In the genomic region with DNA sequence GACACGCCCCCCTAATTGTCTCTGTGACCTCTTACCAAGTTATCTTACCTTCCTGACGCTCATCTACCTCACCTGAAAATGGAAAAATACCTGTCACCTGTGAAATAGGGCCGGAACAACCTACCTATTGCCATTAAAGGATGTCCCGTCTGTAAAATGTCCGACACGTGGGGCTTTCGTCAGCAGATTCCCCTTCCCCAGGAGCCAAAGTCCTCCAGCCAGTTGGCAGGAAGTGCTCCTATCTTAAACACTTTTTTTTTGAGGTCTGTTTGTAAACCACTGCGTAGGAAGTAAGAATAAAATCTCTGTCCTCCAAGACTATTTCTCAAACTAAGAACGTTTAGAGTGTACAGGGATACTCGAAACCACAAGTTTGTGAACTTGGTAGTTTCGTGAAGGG, we compare ENCODE assay signal across 8 cellular contexts. TPM values are rescaled to one million over a fixed set of nuclear protein-coding genes. Genes with fewer than 3 reads are reported as not detected.
A peak's percentile ranks its signal among the peaks of the same experiment; 100 is the strongest.
DNase-seq lines count a peak whose midpoint lies in the region; ATAC-seq and TF ChIP-seq lines count a peak whose summit lies in the region.
"Not testable (repeated sequence)": the region's sequence is repeated elsewhere in the genome, so short reads cannot be mapped to it uniquely, and the experiment has no call there.

No MANE protein-coding gene starts in this region.

- whole genome bisulfite sequencing in trophoblast cell (ENCODE audit: extremely low coverage, insufficient coverage, insufficient read length) = no CpG with 5 or more reads among the region's 11 CpGs
- WGBS in testis, 2 donors = 0 to 3% methylated on average over 4 to 6 of the region's 11 CpGs

- H3K4me1 ChIP-seq in Caco-2; Karpas-422 (ENCODE audit: low read length); trophoblast cell (ENCODE audit: control insufficient read depth in 1 of 2, insufficient read depth in 2 of 2, low read length in 2 of 2); testis: not testable (repeated sequence)

- not testable (repeated sequence) for H3K23ac ChIP-seq in trophoblast cell (ENCODE audit: low read length)

- TSS peak; percentile 59 for BruUV-seq in Caco-2 (replicated peaks; lab: Mats Ljungman, UMichigan)

- not testable (repeated sequence) for H2BK5ac ChIP-seq in trophoblast cell (ENCODE audit: low read depth, low read length, poor library complexity)

- H3K4me3 Mint-ChIP-seq in Caco-2 (ENCODE audit: unreplicated experiment) (peak overlapping the region; percentile 67), activated B cell treated with CpG ODN at 0.5 μM for 24 hours (peak overlapping the region; percentile 63)
- peak overlapping the region; percentile 72 for H3K4me3 Mint-ChIP-seq in activated naive CD4-positive, alpha-beta T cell treated with anti-CD3 and anti-CD28 coated beads for 36 hours

- not testable (repeated sequence) for H4K8ac ChIP-seq in trophoblast cell (ENCODE audit: low read depth, low read length)

- not testable (repeated sequence) for H3K27ac Mint-ChIP-seq in Caco-2 (ENCODE audit: unreplicated experiment)
- peak overlapping the region; percentile 81 for H3K27ac Mint-ChIP-seq in activated B cell treated with CpG ODN at 0.5 μM for 24 hours
- peak overlapping the region; percentile 68 for H3K27ac Mint-ChIP-seq in activated naive CD4-positive, alpha-beta T cell treated with anti-CD3 and anti-CD28 coated beads for 36 hours

- not testable (repeated sequence) for H3K36me3 Mint-ChIP-seq in Caco-2 (ENCODE audit: insufficient read depth, unreplicated experiment); activated B cell treated with CpG ODN at 0.5 μM for 24 hours (ENCODE audit: low read depth); activated naive CD4-positive, alpha-beta T cell treated with anti-CD3 and anti-CD28 coated beads for 36 hours (ENCODE audit: low read depth)

- H2AFZ ChIP-seq in Karpas-422 (ENCODE audit: low read length); trophoblast cell (ENCODE audit: insufficient read depth, low read length, poor library complexity): not testable (repeated sequence)

- H3K9ac ChIP-seq in Karpas-422 (ENCODE audit: low read length) = peak overlapping the region; percentile 52
- H3K9ac ChIP-seq in trophoblast cell (ENCODE audit: low read length) = not testable (repeated sequence)

- TF ChIP-seq CTCF in Caco-2 (IDR thresholded peaks at IDR 0.05; ENCODE audit: insufficient read depth in 1 of 2, low read depth in 1 of 2, low read length in 1 of 2, severe bottlenecking in 1 of 2, unreplicated experiment in 1 of 2); activated B cell treated with CpG ODN at 0.5 μM for 24 hours (IDR thresholded peaks at IDR 0.05); coronary artery (IDR thresholded peaks at IDR 0.05); testis (IDR thresholded peaks at IDR 0.05): not testable (repeated sequence)

- not testable (repeated sequence) for H3K27me3 Mint-ChIP-seq in Caco-2 (ENCODE audit: insufficient read depth, unreplicated experiment); activated B cell treated with CpG ODN at 0.5 μM for 24 hours; activated naive CD4-positive, alpha-beta T cell treated with anti-CD3 and anti-CD28 coated beads for 36 hours (ENCODE audit: low read depth)

- H3K14ac ChIP-seq in trophoblast cell (ENCODE audit: low read length) = not testable (repeated sequence)

- not testable (repeated sequence) for H3K79me2 ChIP-seq in Karpas-422 (ENCODE audit: low read length); trophoblast cell (ENCODE audit: control insufficient read depth, insufficient read depth, low read length, poor library complexity)

- not testable (repeated sequence) for H3K27ac ChIP-seq in Karpas-422 (ENCODE audit: low read length); trophoblast cell (ENCODE audit: low read depth, low read length); testis
- peak overlapping the region in 1 of 2 donors; percentile 67 for H3K27ac ChIP-seq in coronary artery

- not testable (repeated sequence) for H3K9me2 ChIP-seq in Karpas-422 (replicated peaks; ENCODE audit: insufficient read depth, low read length)

- not testable (repeated sequence) for ATAC-seq in activated B cell treated with CpG ODN at 0.5 μM for 24 hours (ENCODE audit: low read depth)
- ATAC-seq in left colon = peak; percentile 84

- H3K4ac ChIP-seq in trophoblast cell (ENCODE audit: low read depth, low read length) = not testable (repeated sequence)

- intact Hi-C loops in Caco-2 (cut with micrococcal nuclease; ENCODE audit: unreplicated experiment); activated B cell treated with CpG ODN at 0.5 μM for 24 hours (cut with micrococcal nuclease); activated naive CD4-positive, alpha-beta T cell treated with anti-CD3 and anti-CD28 coated beads for 36 hours (cut with micrococcal nuclease); left colon (cut with DNase I, micrococcal nuclease); testis (cut with DNase I; ENCODE audit: low total_unique reads): not testable (repeated sequence)

- not testable (repeated sequence) for H3K9me3 ChIP-seq in Caco-2; Karpas-422 (ENCODE audit: low read length); trophoblast cell (ENCODE audit: insufficient read depth, low read depth, low read length); testis

- DNase-seq in Caco-2 (peak; percentile 56 to 74), left colon (peak; percentile 53 to 74), testis (peak; percentile 17)
- DNase-seq in Karpas-422; activated B cell treated with CpG ODN at 0.5 μM for 24 hours; coronary artery (ENCODE audit: low spot score); trophoblast cell: not testable (repeated sequence)
- peak; percentile 49 for DNase-seq in activated naive CD4-positive, alpha-beta T cell treated with anti-CD3 and anti-CD28 coated beads for 36 hours

- H2BK120ac ChIP-seq in trophoblast cell (ENCODE audit: insufficient read depth, low read length, poor library complexity) = not testable (repeated sequence)

- CTCF ChIA-PET in Caco-2 (lab: Charles Lee); activated B cell treated with CpG ODN at 0.5 μM for 24 hours (lab: Charles Lee); activated naive CD4-positive, alpha-beta T cell treated with anti-CD3 and anti-CD28 coated beads for 36 hours (lab: Charles Lee): not testable (repeated sequence)

- H3K18ac ChIP-seq in trophoblast cell (ENCODE audit: low read length) = not testable (repeated sequence)

- H2AK5ac ChIP-seq in trophoblast cell (ENCODE audit: low read length) = not testable (repeated sequence)

- H3K4me3 ChIP-seq in Caco-2 (ENCODE audit: low read depth, low read length) (peak overlapping the region; percentile 20; the same call in 1 of the 2 replicates), Karpas-422 (ENCODE audit: low read length) (peak overlapping the region; percentile 59; the same call in 1 of the 2 replicates), coronary artery (peak overlapping the region; percentile 55)
- not testable (repeated sequence) for H3K4me3 ChIP-seq in trophoblast cell (ENCODE audit: low read depth, low read length); testis

- H4K12ac ChIP-seq in trophoblast cell (ENCODE audit: low read depth, low read length) = not testable (repeated sequence)

- not testable (repeated sequence) for H3K27me3 ChIP-seq in Caco-2 (replicated peaks; ENCODE audit: control insufficient read depth, insufficient read depth, low read length); Karpas-422 (ENCODE audit: low read length); trophoblast cell (ENCODE audit: insufficient read depth, low read length); testis

- not testable (repeated sequence) for H3K36me3 ChIP-seq in Caco-2 (ENCODE audit: control insufficient read depth, insufficient read depth, low read length); Karpas-422 (ENCODE audit: insufficient read depth, low read length); trophoblast cell (ENCODE audit: control insufficient read depth in 1 of 2, insufficient read depth in 2 of 2, low read length in 2 of 2); testis (ENCODE audit: low read depth, missing control alignments)

- not testable (repeated sequence) for H2BK12ac ChIP-seq in trophoblast cell (ENCODE audit: low read length)

- H3K9me3 Mint-ChIP-seq in Caco-2 (ENCODE audit: unreplicated experiment); activated B cell treated with CpG ODN at 0.5 μM for 24 hours; activated naive CD4-positive, alpha-beta T cell treated with anti-CD3 and anti-CD28 coated beads for 36 hours: not testable (repeated sequence)

- H3K79me1 ChIP-seq in trophoblast cell (ENCODE audit: low read length) = not testable (repeated sequence)

- POLR2A ChIA-PET in Caco-2 (lab: Charles Lee); activated B cell treated with CpG ODN at 0.5 μM for 24 hours (lab: Charles Lee): not testable (repeated sequence)

- not testable (repeated sequence) for TF ChIP-seq POLR2A in testis (IDR thresholded peaks at IDR 0.05)

- H4K91ac ChIP-seq in trophoblast cell (ENCODE audit: low read depth, low read length) = not testable (repeated sequence)

- H3K4me1 Mint-ChIP-seq in Caco-2 (ENCODE audit: low read depth, unreplicated experiment); activated B cell treated with CpG ODN at 0.5 μM for 24 hours; activated naive CD4-positive, alpha-beta T cell treated with anti-CD3 and anti-CD28 coated beads for 36 hours (ENCODE audit: low read depth): not testable (repeated sequence)

- peak overlapping the region; percentile 78 for H3K4me2 ChIP-seq in Karpas-422 (ENCODE audit: low read depth, low read length, poor library complexity, severe bottlenecking)
- H3K4me2 ChIP-seq in trophoblast cell (ENCODE audit: low read length) = peak overlapping the region; percentile 47

- not testable (repeated sequence) for H4K20me1 ChIP-seq in Karpas-422 (ENCODE audit: insufficient read depth, low read depth, low read length)

RNA-seq across cellular contexts. Expression of a gene that starts 0.7 kb away (rescaled TPM):
- 30.4 and 35.9 TPM in 2 replicates for total RNA-seq in Caco-2 (2022)
- total RNA-seq in Karpas-422 (2014; rRNA removed; shearing (Covaris generic); ENCODE audit: low replicate concordance) = 109 and 133 TPM in 2 replicates
- total RNA-seq in activated B cell treated with CpG ODN at 0.5 μM for 24 hours = 66.9 and 83.0 TPM in 2 replicates
- 10 to 100 TPM; 30.5 to 33.9 TPM for total RNA-seq in activated naive CD4-positive, alpha-beta T cell treated with anti-CD3 and anti-CD28 coated beads for 36 hours
- 10 to 100 TPM; 34.9 to 45.0 TPM for total RNA-seq in left colon
- polyA plus RNA-seq in trophoblast cell (2013) = 22.1 and 22.5 TPM in 2 replicates
- total RNA-seq in testis = 10 to 100 TPM; 48.3 to 53.2 TPM
- polyA plus RNA-seq in testis (ENCODE audit: insufficient read depth, low read depth, low replicate concordance) = 23.5 TPM
